21 cellular contexts compared by ENCODE assay signal in the genomic region with DNA sequence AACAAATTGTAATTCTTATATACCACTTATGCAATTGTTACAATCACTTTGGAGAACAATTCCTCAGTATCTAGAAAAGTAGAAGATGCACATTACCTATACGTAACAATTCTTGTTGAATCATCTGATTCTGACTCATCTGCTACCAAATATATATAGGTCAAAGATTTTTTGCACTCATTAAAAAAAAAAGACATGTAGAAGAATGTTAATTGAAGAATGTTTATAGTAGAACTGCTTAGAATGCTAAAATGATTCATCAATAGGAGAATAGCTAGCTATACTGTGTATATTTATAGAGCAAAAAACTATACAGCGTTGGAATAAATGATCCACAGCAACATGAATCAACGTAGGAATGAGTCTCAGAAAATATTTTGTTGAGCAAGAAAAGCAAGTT.
"Had no signal": no experiment of that assay in that cellular context is flagged by ENCODE, and none has a peak within 500 bp of the region (broad histone marks: within the 10 kb centered on the region; RNA-seq: fewer than 3 reads in every experiment).

No MANE protein-coding gene starts in this region.

- H3K27ac Mint-ChIP-seq: activated B cell treated with CpG ODN at 0.5 μM for 24 hours; activated CD4-positive, alpha-beta T cell treated with anti-CD3 and anti-CD28 coated beads, Interleukin-2, amount 10 ng/mL, durations not matched to agents 7 days and 5 days; activated naive CD8-positive, alpha-beta T cell treated with anti-CD3 and anti-CD28 coated beads for 36 hours; activated T-cell treated with anti-CD3 and anti-CD28 coated beads, Interleukin-2, amount 50 U/mL, for 24 hours; memory B cell; nephron; T-helper 1 cell treated with Interleukin-12 subunit alpha and Interleukin-12 subunit beta and Interleukin-4 antibody, amounts not matched to agents 30 μg/mL and 1 μg/mL, for 36 hours; type B pancreatic cell had no signal

- ATAC-seq: left lobe of liver, psoas muscle, sciatic nerve had no signal

- H3K4me1 Mint-ChIP-seq: activated B cell treated with CpG ODN at 0.5 μM for 24 hours, nephron had no signal

- H3K9me3 Mint-ChIP-seq: activated T-cell treated with anti-CD3 and anti-CD28 coated beads, Interleukin-2, amount 50 U/mL, for 24 hours; memory B cell had no signal

- H3K27ac ChIP-seq: cardiac muscle cell, coronary artery, epithelial cell of prostate, psoas muscle, suprapubic skin had no signal

- H3K4me3 Mint-ChIP-seq: activated B cell treated with CpG ODN at 0.5 μM for 24 hours; activated CD4-positive, alpha-beta T cell treated with anti-CD3 and anti-CD28 coated beads, Interleukin-2, amount 10 ng/mL, durations not matched to agents 7 days and 5 days; activated naive CD8-positive, alpha-beta T cell treated with anti-CD3 and anti-CD28 coated beads for 36 hours; activated T-cell treated with anti-CD3 and anti-CD28 coated beads, Interleukin-2, amount 50 U/mL, for 24 hours; memory B cell; nephron; T-helper 1 cell treated with Interleukin-12 subunit alpha and Interleukin-12 subunit beta and Interleukin-4 antibody, amounts not matched to agents 30 μg/mL and 1 μg/mL, for 36 hours; type B pancreatic cell had no signal

- H3K4me1 ChIP-seq: psoas muscle had no signal

- DNase-seq: activated B cell treated with CpG ODN at 0.5 μM for 24 hours; activated CD4-positive, alpha-beta T cell treated with anti-CD3 and anti-CD28 coated beads, Interleukin-2, amount 10 ng/mL, durations not matched to agents 7 days and 5 days; activated gamma-delta T cell; activated naive CD8-positive, alpha-beta T cell treated with anti-CD3 and anti-CD28 coated beads for 36 hours; activated T-cell treated with anti-CD3 and anti-CD28 coated beads, Interleukin-2, amount 50 U/mL, for 24 hours; anterior cingulate cortex; effector CD8-positive, alpha-beta T cell; occipital lobe; psoas muscle; stimulated activated CD4-positive, alpha-beta T cell treated with anti-CD3 and anti-CD28 coated beads, Interleukin-2, amount 100 ng/mL, for 48 hours; stimulated activated naive CD4-positive, alpha-beta T cell treated with Interleukin-2 at 50 U/mL for 16 hours had no signal

- H3K27me3 Mint-ChIP-seq: activated CD4-positive, alpha-beta T cell treated with anti-CD3 and anti-CD28 coated beads, Interleukin-2, amount 10 ng/mL, durations not matched to agents 7 days and 5 days; activated naive CD8-positive, alpha-beta T cell treated with anti-CD3 and anti-CD28 coated beads for 36 hours; activated T-cell treated with anti-CD3 and anti-CD28 coated beads, Interleukin-2, amount 50 U/mL, for 24 hours; type B pancreatic cell had no signal

- H3K36me3 ChIP-seq: cardiac muscle cell, suprapubic skin had no signal

- H3K4me3 ChIP-seq: cardiac muscle cell, coronary artery, psoas muscle, suprapubic skin had no signal

- H3K9me3 ChIP-seq: psoas muscle, suprapubic skin had no signal

- H3K36me3 Mint-ChIP-seq: type B pancreatic cell had no signal

- H3K27me3 ChIP-seq: cardiac muscle cell, suprapubic skin had no signal
